Comparison of ENCODE assay signal across 15 cellular contexts in genomic region chr11:26827567-26828037, GRCh38.
DNase-seq lines count a peak whose midpoint lies in the region; ATAC-seq and TF ChIP-seq lines count a peak whose summit lies in the region.
"Had no signal": no experiment of that assay in that cellular context is flagged by ENCODE, and none has a peak within 500 bp of the region (broad histone marks: within the 10 kb centered on the region; RNA-seq: fewer than 3 reads in every experiment).

No MANE protein-coding gene starts in this region.

- peaks cover 9 to 26% of the 10 kb centered on the region in 2 donors for H3K9me3 Mint-ChIP-seq in effector memory CD8-positive, alpha-beta T cell

- H3K36me3 ChIP-seq in hepatocyte (replicated peaks; ENCODE audit: insufficient read depth, low read depth): no peaks in the 10 kb centered on the region
- H3K36me3 ChIP-seq: HAP-1, ovary had no signal

- H3K4me2 ChIP-seq in hepatocyte: no peak overlapping the region

- H3K4me3 ChIP-seq in hepatocyte: no peak overlapping the region
- H3K4me3 ChIP-seq: HAP-1, lung, MG63, ovary had no signal

- DNase-seq in hepatocyte (ENCODE audit: low spot score) (no peak), renal cortical epithelial cell (ENCODE audit: low read depth) (peak; percentile 92), DMS79 treated with DMSO at 0.1 percent for 48 hours (lab: John Stamatoyannopoulos, UW) (no peak)
- no peak for DNase-seq in effector memory CD8-positive, alpha-beta T cell
- no peak for DNase-seq in activated naive CD4-positive, alpha-beta T cell treated with Interleukin-2 at 50 U/mL for 16 hours
- DNase-seq: activated B cell treated with CpG ODN at 0.5 μM for 24 hours; activated naive CD8-positive, alpha-beta T cell treated with anti-CD3 and anti-CD28 coated beads for 36 hours; dermis blood vessel endothelial cell; MG63; ovary had no signal

- no peaks in the 10 kb centered on the region for H3K9me2 ChIP-seq in hepatocyte (replicated peaks; ENCODE audit: insufficient read depth)

- no peak overlapping the region for H2AFZ ChIP-seq in hepatocyte

- H3K9me3 ChIP-seq in hepatocyte (ENCODE audit: low read depth): peaks cover 4% of the 10 kb centered on the region
- H3K9me3 ChIP-seq: HAP-1 had no signal

- no peaks in the 10 kb centered on the region for H3K4me1 ChIP-seq in hepatocyte (ENCODE audit: insufficient read depth)
- H3K4me1 ChIP-seq: HAP-1 had no signal

- no peaks in the 10 kb centered on the region for H3K4me1 Mint-ChIP-seq in effector memory CD8-positive, alpha-beta T cell (ENCODE audit: low read depth in 2 of 2)
- H3K4me1 Mint-ChIP-seq: activated B cell treated with CpG ODN at 0.5 μM for 24 hours; activated naive CD8-positive, alpha-beta T cell treated with anti-CD3 and anti-CD28 coated beads for 36 hours had no signal

- no peaks in the 10 kb centered on the region for H4K20me1 ChIP-seq in hepatocyte (ENCODE audit: insufficient read depth, poor library complexity, severe bottlenecking)

- H3K36me3 Mint-ChIP-seq in effector memory CD8-positive, alpha-beta T cell (ENCODE audit: insufficient read depth): no peaks in the 10 kb centered on the region

- no peak overlapping the region for H3K27ac Mint-ChIP-seq in effector memory CD8-positive, alpha-beta T cell
- H3K27ac Mint-ChIP-seq: activated B cell treated with CpG ODN at 0.5 μM for 24 hours; activated naive CD8-positive, alpha-beta T cell treated with anti-CD3 and anti-CD28 coated beads for 36 hours had no signal

- H3K79me2 ChIP-seq in hepatocyte: no peaks in the 10 kb centered on the region

- TF ChIP-seq CTCF in VCaP (conservative IDR thresholded peaks at IDR 0.05) (no peak), hepatocyte (IDR thresholded peaks at IDR 0.05; ENCODE audit: poor library complexity) (no peak)

- no peak overlapping the region for H3K4me3 Mint-ChIP-seq in effector memory CD8-positive, alpha-beta T cell
- H3K4me3 Mint-ChIP-seq: activated B cell treated with CpG ODN at 0.5 μM for 24 hours; activated naive CD8-positive, alpha-beta T cell treated with anti-CD3 and anti-CD28 coated beads for 36 hours had no signal

- no peaks in the 10 kb centered on the region for H3K27me3 Mint-ChIP-seq in effector memory CD8-positive, alpha-beta T cell
- H3K27me3 Mint-ChIP-seq: activated B cell treated with CpG ODN at 0.5 μM for 24 hours; activated naive CD8-positive, alpha-beta T cell treated with anti-CD3 and anti-CD28 coated beads for 36 hours had no signal

- H3K27me3 ChIP-seq in hepatocyte: no peaks in the 10 kb centered on the region
- H3K27me3 ChIP-seq: MG63, ovary had no signal

- 69% methylated on average over 9 of the region's 9 CpGs for WGBS in hepatocyte (ENCODE audit: low lambda C conversion rate, missing lambda C conversion rate)

- H3K27ac ChIP-seq in VCaP: peak overlapping the region; percentile 65
- peak overlapping the region; percentile 1 for H3K27ac ChIP-seq in hepatocyte
- H3K27ac ChIP-seq: ovary had no signal

- ATAC-seq in GM18861 (IDR thresholded peaks at IDR 0.05; ENCODE audit: unreplicated experiment): peak; percentile 59
- ATAC-seq in effector memory CD8-positive, alpha-beta T cell (replicated peaks): no peak
- ATAC-seq in HG02798 (IDR thresholded peaks at IDR 0.05; ENCODE audit: poor library complexity, unreplicated experiment): no peak
